2 cellular contexts compared by ENCODE assay signal in the genomic region with DNA sequence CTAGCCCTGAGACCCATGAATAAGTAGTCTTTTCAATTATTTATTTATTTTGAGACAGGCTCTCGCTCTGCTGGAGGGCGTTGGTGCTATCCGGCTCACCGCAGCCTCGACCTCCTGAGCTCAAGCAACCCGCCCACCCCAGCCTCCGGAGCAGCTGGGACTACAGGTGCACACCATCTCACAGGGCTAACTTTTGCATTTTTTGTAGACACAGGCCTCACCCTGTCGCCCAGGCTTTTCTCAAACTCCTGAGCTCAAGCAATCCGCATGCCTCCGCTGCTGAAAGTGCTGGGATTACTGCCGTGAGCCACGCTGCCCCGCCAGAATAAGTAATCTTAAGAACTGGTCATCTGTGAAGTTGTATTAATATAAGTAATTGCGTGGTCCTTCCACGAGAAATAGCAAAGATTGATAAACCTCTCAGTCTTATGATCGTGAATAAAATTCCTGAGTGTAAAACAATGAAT.
TF ChIP-seq lines count a peak whose summit lies in the region.

No MANE protein-coding gene starts in this region.

TF ChIP-seq in liver, 16 proteins besides CTCF, POLR2A, EP300 and RAD21 (continued from another document):
- TF ChIP-seq REST (IDR thresholded peaks at IDR 0.05) (no peak), FOXA2 (IDR thresholded peaks at IDR 0.05) (no peak), ZBTB33 (IDR thresholded peaks at IDR 0.05) (no peak), HNF4G (IDR thresholded peaks at IDR 0.05) (no peak), ATF3 (IDR thresholded peaks at IDR 0.05) (no peak)
- TF ChIP-seq, protein P1, sequence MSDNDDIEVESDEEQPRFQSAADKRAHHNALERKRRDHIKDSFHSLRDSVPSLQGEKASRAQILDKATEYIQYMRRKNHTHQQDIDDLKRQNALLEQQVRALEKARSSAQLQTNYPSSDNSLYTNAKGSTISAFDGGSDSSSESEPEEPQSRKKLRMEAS (IDR thresholded peaks at IDR 0.05) = no peak

TF ChIP-seq in HepG2, 621 proteins besides CTCF, POLR2A, EP300 and RAD21 (continued from another document):
- TF ChIP-seq AFF4 (CRISPR knock-in tag; IDR thresholded peaks at IDR 0.05) (no peak), ZNF24 (IDR thresholded peaks at IDR 0.05) (no peak), ZNF124 (CRISPR knock-in tag; IDR thresholded peaks at IDR 0.05) (no peak), TEF (CRISPR knock-in tag; IDR thresholded peaks at IDR 0.05) (no peak)
- TF ChIP-seq, protein P2, sequence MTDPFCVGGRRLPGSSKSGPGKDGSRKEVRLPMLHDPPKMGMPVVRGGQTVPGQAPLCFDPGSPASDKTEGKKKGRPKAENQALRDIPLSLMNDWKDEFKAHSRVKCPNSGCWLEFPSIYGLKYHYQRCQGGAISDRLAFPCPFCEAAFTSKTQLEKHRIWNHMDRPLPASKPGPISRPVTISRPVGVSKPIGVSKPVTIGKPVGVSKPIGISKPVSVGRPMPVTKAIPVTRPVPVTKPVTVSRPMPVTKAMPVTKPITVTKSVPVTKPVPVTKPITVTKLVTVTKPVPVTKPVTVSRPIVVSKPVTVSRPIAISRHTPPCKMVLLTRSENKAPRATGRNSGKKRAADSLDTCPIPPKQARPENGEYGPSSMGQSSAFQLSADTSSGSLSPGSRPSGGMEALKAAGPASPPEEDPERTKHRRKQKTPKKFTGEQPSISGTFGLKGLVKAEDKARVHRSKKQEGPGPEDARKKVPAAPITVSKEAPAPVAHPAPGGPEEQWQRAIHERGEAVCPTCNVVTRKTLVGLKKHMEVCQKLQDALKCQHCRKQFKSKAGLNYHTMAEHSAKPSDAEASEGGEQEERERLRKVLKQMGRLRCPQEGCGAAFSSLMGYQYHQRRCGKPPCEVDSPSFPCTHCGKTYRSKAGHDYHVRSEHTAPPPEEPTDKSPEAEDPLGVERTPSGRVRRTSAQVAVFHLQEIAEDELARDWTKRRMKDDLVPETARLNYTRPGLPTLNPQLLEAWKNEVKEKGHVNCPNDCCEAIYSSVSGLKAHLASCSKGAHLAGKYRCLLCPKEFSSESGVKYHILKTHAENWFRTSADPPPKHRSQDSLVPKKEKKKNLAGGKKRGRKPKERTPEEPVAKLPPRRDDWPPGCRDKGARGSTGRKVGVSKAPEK (CRISPR knock-in tag; IDR thresholded peaks at IDR 0.05; ENCODE audit: borderline replicate concordance) = no peak
